1 cellular context compared by ENCODE assay signal in the genomic region with DNA sequence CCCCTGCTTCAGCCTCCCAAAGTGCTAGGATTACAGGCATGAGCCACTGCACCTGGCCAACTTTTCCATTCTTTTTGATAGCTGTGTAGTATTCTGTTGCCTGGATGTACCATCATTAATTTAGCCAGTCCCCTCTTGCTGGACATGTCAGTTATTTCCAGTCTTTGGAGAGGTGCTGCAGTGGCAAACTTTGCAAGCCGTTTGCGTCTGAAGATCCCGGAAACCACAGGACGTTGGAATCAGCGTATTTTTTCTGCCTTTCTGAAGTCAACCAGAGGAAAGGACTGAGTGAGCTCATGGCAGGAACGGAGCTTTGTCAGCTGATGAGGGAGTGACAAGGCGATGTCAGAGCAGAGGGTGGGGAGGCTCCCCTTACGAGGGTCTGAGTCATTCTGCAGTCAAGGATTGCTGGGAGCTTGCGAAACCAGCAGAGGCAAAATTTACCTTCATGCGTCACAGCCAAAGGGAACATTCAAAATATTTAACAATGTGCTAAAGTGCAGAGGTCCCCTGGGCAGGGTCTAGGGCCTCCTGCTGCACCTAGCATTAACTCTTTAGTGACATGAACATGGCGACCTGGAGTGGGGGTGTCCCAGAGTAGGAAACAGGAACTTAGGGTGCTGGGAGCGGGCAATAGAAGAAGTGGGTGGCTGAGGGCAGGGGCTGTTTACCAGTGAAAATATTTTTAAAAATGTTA.
TF ChIP-seq lines count a peak whose summit lies in the region.

No MANE protein-coding gene starts in this region.

TF ChIP-seq in HCT116, 20 proteins besides CTCF, POLR2A, EP300 and RAD21 (continued from another document):
- no peak for TF ChIP-seq ELF1 (IDR thresholded peaks at IDR 0.05; ENCODE audit: borderline replicate concordance, low read depth)
- TF ChIP-seq, protein P1, sequence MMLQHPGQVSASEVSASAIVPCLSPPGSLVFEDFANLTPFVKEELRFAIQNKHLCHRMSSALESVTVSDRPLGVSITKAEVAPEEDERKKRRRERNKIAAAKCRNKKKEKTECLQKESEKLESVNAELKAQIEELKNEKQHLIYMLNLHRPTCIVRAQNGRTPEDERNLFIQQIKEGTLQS (IDR thresholded peaks at IDR 0.05), result no peak
- no peak for TF ChIP-seq ZFX (IDR thresholded peaks at IDR 0.05)
- TF ChIP-seq, protein P2, sequence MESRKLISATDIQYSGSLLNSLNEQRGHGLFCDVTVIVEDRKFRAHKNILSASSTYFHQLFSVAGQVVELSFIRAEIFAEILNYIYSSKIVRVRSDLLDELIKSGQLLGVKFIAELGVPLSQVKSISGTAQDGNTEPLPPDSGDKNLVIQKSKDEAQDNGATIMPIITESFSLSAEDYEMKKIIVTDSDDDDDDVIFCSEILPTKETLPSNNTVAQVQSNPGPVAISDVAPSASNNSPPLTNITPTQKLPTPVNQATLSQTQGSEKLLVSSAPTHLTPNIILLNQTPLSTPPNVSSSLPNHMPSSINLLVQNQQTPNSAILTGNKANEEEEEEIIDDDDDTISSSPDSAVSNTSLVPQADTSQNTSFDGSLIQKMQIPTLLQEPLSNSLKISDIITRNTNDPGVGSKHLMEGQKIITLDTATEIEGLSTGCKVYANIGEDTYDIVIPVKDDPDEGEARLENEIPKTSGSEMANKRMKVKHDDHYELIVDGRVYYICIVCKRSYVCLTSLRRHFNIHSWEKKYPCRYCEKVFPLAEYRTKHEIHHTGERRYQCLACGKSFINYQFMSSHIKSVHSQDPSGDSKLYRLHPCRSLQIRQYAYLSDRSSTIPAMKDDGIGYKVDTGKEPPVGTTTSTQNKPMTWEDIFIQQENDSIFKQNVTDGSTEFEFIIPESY (IDR thresholded peaks at IDR 0.05; ENCODE audit: extremely low read depth, insufficient replicate concordance, low read length), result no peak
- TF ChIP-seq POLR2AphosphoS5 (IDR thresholded peaks at IDR 0.05; ENCODE audit: low read depth, low read length), result peak; percentile 57; the same call in 1 of the 2 replicates
- TF ChIP-seq JUND (IDR thresholded peaks at IDR 0.05), result peak; percentile 80
- TF ChIP-seq SIN3A (IDR thresholded peaks at IDR 0.05; ENCODE audit: low read depth), result peak; percentile 90
